ENCODE assay signal across 24 cellular contexts in genomic region chr6:139613496-139613895, GRCh38.
"Had no signal": no experiment of that assay in that cellular context is flagged by ENCODE, and none has a peak within 500 bp of the region (broad histone marks: within the 10 kb centered on the region; RNA-seq: fewer than 3 reads in every experiment).

No MANE protein-coding gene starts in this region.

- DNase-seq: MV-4-11, NCI-H1048, NCI-H1105, NCI-H1417, NCI-H146, NCI-H1694 treated with DMSO at 0.1 percent for 48 hours, NCI-H1930, NCI-H2081 treated with DMSO at 0.1 percent for 48 hours, NCI-H2171, NCI-H226, NCI-H446, NCI-H510A, NCI-H524 treated with DMSO at 0.1 percent for 48 hours, NCI-H69, NCI-H774, Right ventricle myocardium superior, RPMI8226, SIG-M5 had no signal

- H3K9ac ChIP-seq: KMS-11 had no signal

- H3K27ac ChIP-seq: HL-60, KMS-11, SJSA1, SK-N-MC had no signal

- H3K4me2 ChIP-seq: KMS-11 had no signal

- FAIRE-seq: HTR-8/SVneo, RCC 7860 had no signal

- H3K9me3 ChIP-seq: SJSA1 had no signal

- H3K27me3 ChIP-seq: SJSA1 had no signal

- H3K36me3 ChIP-seq: SJSA1 had no signal

- H3K4me1 ChIP-seq: SJSA1 had no signal

- H3K4me3 ChIP-seq: SJSA1, SK-N-MC had no signal
